In genomic region chr22:35736701-35737100, GRCh38 we compare ENCODE assay signal across 1 cellular context.
TF ChIP-seq lines count a peak whose summit lies in the region.

No MANE protein-coding gene starts in this region.

TF ChIP-seq in H1, 55 proteins besides CTCF, POLR2A, EP300 and RAD21 (continued from another document):
- TF ChIP-seq TEAD4 (IDR thresholded peaks at IDR 0.05; ENCODE audit: low read depth, low read length) (no peak), POLR2AphosphoS5 (IDR thresholded peaks at IDR 0.05; ENCODE audit: low read depth, low read length) (peak; percentile 42; the same call in 1 of the 2 replicates), SP1 (IDR thresholded peaks at IDR 0.05; ENCODE audit: low read depth, low read length) (no peak), PHF8 (conservative IDR thresholded peaks at IDR 0.05; ENCODE audit: low read depth, low read length) (no peak)
